36 cellular contexts compared by ENCODE assay signal in genomic region chr1:95326023-95326422, GRCh38.
"Had no signal": no experiment of that assay in that cellular context is flagged by ENCODE, and none has a peak within 500 bp of the region (broad histone marks: within the 10 kb centered on the region; RNA-seq: fewer than 3 reads in every experiment).

No MANE protein-coding gene starts in this region.

- H3K27ac Mint-ChIP-seq: activated B cell treated with CpG ODN at 0.5 μM for 24 hours; activated CD4-positive, alpha-beta memory T cell treated with anti-CD3 and anti-CD28 coated beads for 36 hours; activated CD4-positive, alpha-beta T cell treated with anti-CD3 and anti-CD28 coated beads, Interleukin-2, amount 10 ng/mL, durations not matched to agents 24 days and 14 days; activated CD8-positive, alpha-beta memory T cell treated with anti-CD3 and anti-CD28 coated beads, Interleukin-2, amount 10 ng/mL, durations not matched to agents 7 days and 5 days; activated CD8-positive, alpha-beta T cell treated with anti-CD3 and anti-CD28 coated beads, Interleukin-2, amount 10 ng/mL, durations not matched to agents 7 days and 5 days; activated naive CD4-positive, alpha-beta T cell treated with anti-CD3 and anti-CD28 coated beads, Interleukin-2, amount 10 ng/mL, durations not matched to agents 7 days and 5 days; activated naive CD4-positive, alpha-beta T cell treated with anti-CD3 and anti-CD28 coated beads, Interleukin-2, amount 50 U/mL, for 24 hours; activated naive CD8-positive, alpha-beta T cell; activated naive CD8-positive, alpha-beta T cell treated with anti-CD3 and anti-CD28 coated beads, Interleukin-2, amount 10 ng/mL, durations not matched to agents 7 days and 5 days; activated naive CD8-positive, alpha-beta T cell treated with anti-CD3 and anti-CD28 coated beads, Interleukin-2, amount 50 U/mL, for 24 hours; activated T-cell treated with anti-CD3 and anti-CD28 coated beads, Interleukin-2, amount 50 U/mL, for 24 hours; activated T-helper 2 cell treated with anti-CD3 and anti-CD28 coated beads, Interferon-gamma antibody, Interleukin-2, Interleukin-4, amounts not matched to agents 10 μg/mL and 5 μg/mL and 100 μg/mL, durations not matched to agents 14 hours and 24 hours and 36 hours; brain; T-helper 2 cell treated with Interferon-gamma antibody and Interleukin-4, amounts not matched to agents 5 μg/mL and 100 μg/mL, for 36 hours had no signal

- DNase-seq: activated B cell treated with CpG ODN at 0.5 μM for 24 hours; activated CD4-positive, alpha-beta memory T cell treated with anti-CD3 and anti-CD28 coated beads for 36 hours; activated CD4-positive, alpha-beta T cell treated with anti-CD3 and anti-CD28 coated beads for 4 hours; activated CD4-positive, alpha-beta T cell treated with anti-CD3 and anti-CD28 coated beads, Interleukin-2, amount 10 ng/mL, durations not matched to agents 24 days and 14 days; activated CD4-positive, alpha-beta T cell treated with anti-CD3 and anti-CD28 coated beads, Interleukin-2, amount 50 U/mL, for 1 hour; activated CD4-positive, alpha-beta T cell treated with anti-CD3 and anti-CD28 coated beads, Interleukin-2, amount 50 U/mL, for 4 hours; activated CD4-positive, CD25-positive, alpha-beta regulatory T cell treated with anti-CD3 and anti-CD28 coated beads, Interleukin-2, amount 50 U/mL, for 72 hours; activated CD8-positive, alpha-beta memory T cell treated with anti-CD3 and anti-CD28 coated beads for 24 hours; activated CD8-positive, alpha-beta memory T cell treated with anti-CD3 and anti-CD28 coated beads, Interleukin-2, amount 10 ng/mL, durations not matched to agents 7 days and 5 days; activated CD8-positive, alpha-beta memory T cell treated with anti-CD3 and anti-CD28 coated beads, Interleukin-2, amount 50 U/mL, for 48 hours; activated CD8-positive, alpha-beta T cell treated with anti-CD3 and anti-CD28 coated beads, Interleukin-2, amount 10 ng/mL, durations not matched to agents 7 days and 5 days; activated effector memory CD4-positive, alpha-beta T cell treated with Interleukin-2 at 50 U/mL for 16 hours; activated gamma-delta T cell; activated naive CD4-positive, alpha-beta T cell treated with anti-CD3 and anti-CD28 coated beads, Interleukin-2, amount 10 ng/mL, durations not matched to agents 7 days and 5 days; activated naive CD4-positive, alpha-beta T cell treated with Interleukin-2 at 50 U/mL for 16 hours; activated naive CD8-positive, alpha-beta T cell treated with anti-CD3 and anti-CD28 coated beads, Interleukin-2, amount 10 ng/mL, durations not matched to agents 7 days and 5 days; activated naive CD8-positive, alpha-beta T cell treated with anti-CD3 and anti-CD28 coated beads, Interleukin-2, amount 50 U/mL, for 24 hours; activated T-cell treated with anti-CD3 and anti-CD28 coated beads, Interleukin-2, amount 50 U/mL, for 24 hours; activated T-cell treated with anti-CD3 and anti-CD28 coated beads, Interleukin-2, amount 50 U/mL, for 48 hours; amygdala; anterior cingulate cortex; caudate nucleus; cerebellar nuclear complex; T-helper 2 cell; T-helper 9 cell had no signal

- H3K4me1 Mint-ChIP-seq: activated B cell treated with CpG ODN at 0.5 μM for 24 hours; activated CD4-positive, alpha-beta T cell treated with anti-CD3 and anti-CD28 coated beads, Interleukin-2, amount 10 ng/mL, durations not matched to agents 24 days and 14 days; activated CD8-positive, alpha-beta memory T cell treated with anti-CD3 and anti-CD28 coated beads, Interleukin-2, amount 10 ng/mL, durations not matched to agents 7 days and 5 days; activated naive CD4-positive, alpha-beta T cell treated with anti-CD3 and anti-CD28 coated beads, Interleukin-2, amount 10 ng/mL, durations not matched to agents 7 days and 5 days; activated naive CD4-positive, alpha-beta T cell treated with anti-CD3 and anti-CD28 coated beads, Interleukin-2, amount 50 U/mL, for 24 hours; activated naive CD8-positive, alpha-beta T cell treated with anti-CD3 and anti-CD28 coated beads, Interleukin-2, amount 10 ng/mL, durations not matched to agents 7 days and 5 days; activated naive CD8-positive, alpha-beta T cell treated with anti-CD3 and anti-CD28 coated beads, Interleukin-2, amount 50 U/mL, for 24 hours; central memory CD8-positive, alpha-beta T cell had no signal

- H3K27me3 ChIP-seq: ascending aorta, cardiac muscle cell had no signal

- H3K4me1 ChIP-seq: ascending aorta had no signal

- H3K27ac ChIP-seq: ascending aorta, cardiac muscle cell, VCaP had no signal

- H3K36me3 Mint-ChIP-seq: activated CD4-positive, alpha-beta memory T cell treated with anti-CD3 and anti-CD28 coated beads for 36 hours; activated CD8-positive, alpha-beta memory T cell treated with anti-CD3 and anti-CD28 coated beads, Interleukin-2, amount 10 ng/mL, durations not matched to agents 7 days and 5 days; activated naive CD4-positive, alpha-beta T cell treated with anti-CD3 and anti-CD28 coated beads, Interleukin-2, amount 10 ng/mL, durations not matched to agents 7 days and 5 days; activated naive CD4-positive, alpha-beta T cell treated with anti-CD3 and anti-CD28 coated beads, Interleukin-2, amount 50 U/mL, for 24 hours; activated naive CD8-positive, alpha-beta T cell; activated naive CD8-positive, alpha-beta T cell treated with anti-CD3 and anti-CD28 coated beads, Interleukin-2, amount 10 ng/mL, durations not matched to agents 7 days and 5 days; brain had no signal

- H3K9me3 ChIP-seq: ascending aorta had no signal

- H3K4me3 Mint-ChIP-seq: activated B cell treated with CpG ODN at 0.5 μM for 24 hours; activated CD4-positive, alpha-beta memory T cell treated with anti-CD3 and anti-CD28 coated beads for 36 hours; activated CD4-positive, alpha-beta T cell treated with anti-CD3 and anti-CD28 coated beads, Interleukin-2, amount 10 ng/mL, durations not matched to agents 24 days and 14 days; activated CD8-positive, alpha-beta memory T cell treated with anti-CD3 and anti-CD28 coated beads, Interleukin-2, amount 10 ng/mL, durations not matched to agents 7 days and 5 days; activated CD8-positive, alpha-beta T cell treated with anti-CD3 and anti-CD28 coated beads, Interleukin-2, amount 10 ng/mL, durations not matched to agents 7 days and 5 days; activated naive CD4-positive, alpha-beta T cell treated with anti-CD3 and anti-CD28 coated beads, Interleukin-2, amount 10 ng/mL, durations not matched to agents 7 days and 5 days; activated naive CD4-positive, alpha-beta T cell treated with anti-CD3 and anti-CD28 coated beads, Interleukin-2, amount 50 U/mL, for 24 hours; activated naive CD8-positive, alpha-beta T cell; activated naive CD8-positive, alpha-beta T cell treated with anti-CD3 and anti-CD28 coated beads, Interleukin-2, amount 10 ng/mL, durations not matched to agents 7 days and 5 days; activated naive CD8-positive, alpha-beta T cell treated with anti-CD3 and anti-CD28 coated beads, Interleukin-2, amount 50 U/mL, for 24 hours; activated T-cell treated with anti-CD3 and anti-CD28 coated beads, Interleukin-2, amount 50 U/mL, for 24 hours; brain; central memory CD8-positive, alpha-beta T cell; T-helper 2 cell treated with Interferon-gamma antibody and Interleukin-4, amounts not matched to agents 5 μg/mL and 100 μg/mL, for 36 hours had no signal

- H3K4me3 ChIP-seq: ascending aorta, cardiac muscle cell had no signal

- H3K9me3 Mint-ChIP-seq: activated B cell treated with CpG ODN at 0.5 μM for 24 hours; activated CD4-positive, alpha-beta memory T cell treated with anti-CD3 and anti-CD28 coated beads for 36 hours; activated CD4-positive, alpha-beta T cell treated with anti-CD3 and anti-CD28 coated beads, Interleukin-2, amount 10 ng/mL, durations not matched to agents 24 days and 14 days; activated naive CD4-positive, alpha-beta T cell treated with anti-CD3 and anti-CD28 coated beads, Interleukin-2, amount 10 ng/mL, durations not matched to agents 7 days and 5 days; activated naive CD4-positive, alpha-beta T cell treated with anti-CD3 and anti-CD28 coated beads, Interleukin-2, amount 50 U/mL, for 24 hours; activated naive CD8-positive, alpha-beta T cell treated with anti-CD3 and anti-CD28 coated beads, Interleukin-2, amount 10 ng/mL, durations not matched to agents 7 days and 5 days; activated naive CD8-positive, alpha-beta T cell treated with anti-CD3 and anti-CD28 coated beads, Interleukin-2, amount 50 U/mL, for 24 hours; activated T-cell treated with anti-CD3 and anti-CD28 coated beads, Interleukin-2, amount 50 U/mL, for 24 hours; activated T-helper 2 cell treated with anti-CD3 and anti-CD28 coated beads, Interferon-gamma antibody, Interleukin-2, Interleukin-4, amounts not matched to agents 10 μg/mL and 5 μg/mL and 100 μg/mL, durations not matched to agents 14 hours and 24 hours and 36 hours; brain; central memory CD8-positive, alpha-beta T cell; T-helper 2 cell treated with Interferon-gamma antibody and Interleukin-4, amounts not matched to agents 5 μg/mL and 100 μg/mL, for 36 hours had no signal

- ATAC-seq: activated CD8-positive, alpha-beta memory T cell treated with anti-CD3 and anti-CD28 coated beads, Interleukin-2, amount 10 ng/mL, durations not matched to agents 7 days and 5 days; activated CD8-positive, alpha-beta T cell treated with anti-CD3 and anti-CD28 coated beads, Interleukin-2, amount 10 ng/mL, durations not matched to agents 7 days and 5 days; activated naive CD8-positive, alpha-beta T cell treated with anti-CD3 and anti-CD28 coated beads, Interleukin-2, amount 50 U/mL, for 24 hours had no signal

- H3K36me3 ChIP-seq: ascending aorta, cardiac muscle cell had no signal

- FAIRE-seq: bronchial epithelial cell, TTC549 had no signal

- H3K27me3 Mint-ChIP-seq: activated B cell treated with CpG ODN at 0.5 μM for 24 hours; activated CD4-positive, alpha-beta T cell treated with anti-CD3 and anti-CD28 coated beads, Interleukin-2, amount 10 ng/mL, durations not matched to agents 24 days and 14 days; activated naive CD4-positive, alpha-beta T cell treated with anti-CD3 and anti-CD28 coated beads, Interleukin-2, amount 10 ng/mL, durations not matched to agents 7 days and 5 days had no signal
